12 cellular contexts compared by ENCODE assay signal in genomic region chr1:19309123-19309813, GRCh38. TPM values are rescaled to one million over a fixed set of nuclear protein-coding genes. Genes with fewer than 3 reads are reported as not detected.
A peak's percentile ranks its signal among the peaks of the same experiment; 100 is the strongest.
DNase-seq lines count a peak whose midpoint lies in the region; ATAC-seq and TF ChIP-seq lines count a peak whose summit lies in the region.
"Had no signal": no experiment of that assay in that cellular context is flagged by ENCODE, and none has a peak within 500 bp of the region (broad histone marks: within the 10 kb centered on the region; RNA-seq: fewer than 3 reads in every experiment).

No MANE protein-coding gene starts in this region.

- no peak overlapping the region for H3K4me3 ChIP-seq in CD8-positive, alpha-beta memory T cell (ENCODE audit: low read length)
- no peak overlapping the region for H3K4me3 ChIP-seq in choroid plexus epithelial cell (ENCODE audit: low read depth, low read length)
- H3K4me3 ChIP-seq: cardiac muscle cell had no signal

- H3K27ac Mint-ChIP-seq in CD8-positive, alpha-beta memory T cell, result peak overlapping the region in 2 of 8 donors; percentile 19 to 49
- peak overlapping the region in 1 of 6 donors; percentile 33 for H3K27ac Mint-ChIP-seq in naive B cell

- no peak for DNase-seq in CD8-positive, alpha-beta memory T cell
- peak; percentile 83 for DNase-seq in LHCN-M2 (ENCODE audit: low read depth)
- DNase-seq in choroid plexus epithelial cell (ENCODE audit: low read depth), result peak; percentile 80
- no peak for DNase-seq in naive B cell
- no peak for DNase-seq in NCI-H1417 treated with DMSO at 0.1 percent for 48 hours (lab: John Stamatoyannopoulos, UW)
- no peak for DNase-seq in NCI-H1092 (lab: John Stamatoyannopoulos, UW)
- no peak for DNase-seq in activated naive CD4-positive, alpha-beta T cell treated with anti-CD3 and anti-CD28 coated beads, Interleukin-2, amount 50 U/mL, for 16 hours
- no peak for DNase-seq in epidermal melanocyte (ENCODE audit: insufficient read length, low spot score)
- DNase-seq: activated CD8-positive, alpha-beta memory T cell treated with anti-CD3 and anti-CD28 coated beads, Interleukin-2, amount 50 U/mL, for 4 hours; right cardiac atrium; T1000 had no signal

- H3K4me1 Mint-ChIP-seq in CD8-positive, alpha-beta memory T cell, result peaks cover 27 to 42% (median 41%) of the 10 kb centered on the region in 3 donors
- H3K4me1 Mint-ChIP-seq in naive B cell, result peaks cover 33 to 40% (median 34%) of the 10 kb centered on the region in 3 donors

- no peaks in the 10 kb centered on the region for H3K27me3 Mint-ChIP-seq in CD8-positive, alpha-beta memory T cell
- no peaks in the 10 kb centered on the region for H3K27me3 Mint-ChIP-seq in naive B cell

- CTCF ChIA-PET in CD8-positive, alpha-beta memory T cell (lab: Charles Lee), result no interaction called here

- peak overlapping the region in 5 of 7 donors; percentile 20 to 73 (median 53) for H3K4me3 Mint-ChIP-seq in CD8-positive, alpha-beta memory T cell
- peak overlapping the region in 5 of 8 donors; percentile 57 to 81 (median 69) for H3K4me3 Mint-ChIP-seq in naive B cell

- no peak for ATAC-seq in naive B cell (ENCODE audit: low read depth in 2 of 2)
- ATAC-seq: right cardiac atrium had no signal

- POLR2A ChIA-PET in CD8-positive, alpha-beta memory T cell (lab: Charles Lee), result no interaction called here

- no peak overlapping the region for H3K27ac ChIP-seq in CD8-positive, alpha-beta memory T cell (ENCODE audit: low read depth, low read length)
- H3K27ac ChIP-seq: cardiac muscle cell had no signal

- H3K9me3 Mint-ChIP-seq in CD8-positive, alpha-beta memory T cell, result no peaks in the 10 kb centered on the region
- no peaks in the 10 kb centered on the region for H3K9me3 Mint-ChIP-seq in naive B cell

- peaks cover 13% of the 10 kb centered on the region for H3K4me1 ChIP-seq in CD8-positive, alpha-beta memory T cell (ENCODE audit: insufficient read depth, low read length)

- no peaks in the 10 kb centered on the region for H3K9me3 ChIP-seq in CD8-positive, alpha-beta memory T cell (ENCODE audit: low read length)

- H3K27me3 ChIP-seq in CD8-positive, alpha-beta memory T cell (ENCODE audit: insufficient read depth, low read length, poor library complexity, severe bottlenecking), result no peaks in the 10 kb centered on the region
- H3K27me3 ChIP-seq: cardiac muscle cell had no signal

- TF ChIP-seq CTCF in choroid plexus epithelial cell (conservative IDR thresholded peaks at IDR 0.05; ENCODE audit: low read depth, low read length), result no peak

- peaks cover 0 to 49% (median 15%) of the 10 kb centered on the region in 3 donors for H3K36me3 Mint-ChIP-seq in CD8-positive, alpha-beta memory T cell
- peaks cover 15 to 24% of the 10 kb centered on the region in 2 donors for H3K36me3 Mint-ChIP-seq in naive B cell

- H3K36me3 ChIP-seq in CD8-positive, alpha-beta memory T cell (ENCODE audit: insufficient read depth, low read length), result peaks cover 20% of the 10 kb centered on the region

RNA-seq across cellular contexts. Expression of gene AKR7A2, which starts 2.7 kb away (rescaled TPM):
- total RNA-seq in CD8-positive, alpha-beta memory T cell, result 10 to 100 TPM; 36.4 to 38.3 TPM
- polyA plus RNA-seq in CD8-positive, alpha-beta memory T cell, result 102 TPM
- 193 and 253 TPM in 2 replicates for total RNA-seq in LHCN-M2 (2014; rRNA removed)
- 102 TPM for polyA plus RNA-seq in LHCN-M2 (2012)
- polyA plus RNA-seq in naive B cell (ENCODE audit: low read depth in 6 of 6), result 100 to 1,000 TPM in 4 of 6 donors, 10 to 100 TPM in 2; 93.3 to 149 (median 105) TPM

RNA-seq across cellular contexts. Expression of gene SLC66A1, which starts 2.9 kb away (rescaled TPM):
- total RNA-seq in CD8-positive, alpha-beta memory T cell, result 10 to 100 TPM in 1 of 2 experiments, 1 to 10 TPM in 1; 8.6 to 10.4 TPM
- 5.7 TPM for polyA plus RNA-seq in CD8-positive, alpha-beta memory T cell
- total RNA-seq in LHCN-M2 (2014; rRNA removed), result 32.8 and 34.4 TPM in 2 replicates
- polyA plus RNA-seq in LHCN-M2 (2012), result 28.5 TPM
- polyA plus RNA-seq in naive B cell (ENCODE audit: low read depth in 6 of 6), result 1 to 10 TPM in 5 of 6 donors, not detected in 1; 5.6 to 8.8 (median 6.3) TPM

RNA-seq across cellular contexts. Expression of gene AKR7A3, which starts 20.7 kb away (rescaled TPM):
- total RNA-seq in CD8-positive, alpha-beta memory T cell, result under 1 TPM; 0.29 to 0.50 TPM
- not detected for polyA plus RNA-seq in CD8-positive, alpha-beta memory T cell
- total RNA-seq in LHCN-M2 (2014; rRNA removed), result 0.92 and 1.7 TPM in 2 replicates
- polyA plus RNA-seq in LHCN-M2 (2012), result 0.18 TPM
- under 1 TPM in 1 of 6 donors, not detected in 5; 0.21 TPM for polyA plus RNA-seq in naive B cell (ENCODE audit: low read depth in 6 of 6)

RNA-seq across cellular contexts. Expression of gene MRTO4, which starts 57.7 kb away (rescaled TPM):
- total RNA-seq in CD8-positive, alpha-beta memory T cell, result 100 to 1,000 TPM; 137 TPM
- 28.5 TPM for polyA plus RNA-seq in CD8-positive, alpha-beta memory T cell
- total RNA-seq in LHCN-M2 (2014; rRNA removed), result 59.6 and 61.5 TPM in 2 replicates
- polyA plus RNA-seq in LHCN-M2 (2012), result 36.2 TPM
- 10 to 100 TPM; 26.4 to 30.3 (median 27.3) TPM for polyA plus RNA-seq in naive B cell (ENCODE audit: low read depth in 6 of 6)

RNA-seq across cellular contexts. Expression of gene EMC1, which starts 57.9 kb away (rescaled TPM):
- 10 to 100 TPM; 57.0 to 58.2 TPM for total RNA-seq in CD8-positive, alpha-beta memory T cell
- polyA plus RNA-seq in CD8-positive, alpha-beta memory T cell, result 24.7 TPM
- 61.5 and 66.4 TPM in 2 replicates for total RNA-seq in LHCN-M2 (2014; rRNA removed)
- 34.0 TPM for polyA plus RNA-seq in LHCN-M2 (2012)
- polyA plus RNA-seq in naive B cell (ENCODE audit: low read depth in 6 of 6), result 10 to 100 TPM; 20.0 to 24.3 (median 22.1) TPM

Comparison
In these comparisons a context has a peak if more than half of its experiments do, and no peak if none do; other contexts are left out.
1. DNase-seq: peak in LHCN-M2 (single experiment) and choroid plexus epithelial cell (single experiment); none in CD8-positive, alpha-beta memory T cell (0 of 5), naive B cell (single experiment), NCI-H1417 treated with DMSO at 0.1 percent for 48 hours (single experiment), NCI-H1092 (single experiment), activated naive CD4-positive, alpha-beta T cell treated with anti-CD3 and anti-CD28 coated beads, Interleukin-2, amount 50 U/mL, for 16 hours (single experiment) and epidermal melanocyte (single experiment).